1 cellular context compared by ENCODE assay signal in genomic region chr6:154448448-154449096, GRCh38.
TF ChIP-seq lines count a peak whose summit lies in the region.

No MANE protein-coding gene starts in this region.

TF ChIP-seq in WTC11, 78 proteins besides CTCF, POLR2A, EP300 and RAD21 (continued from another document):
- TF ChIP-seq, protein P1, sequence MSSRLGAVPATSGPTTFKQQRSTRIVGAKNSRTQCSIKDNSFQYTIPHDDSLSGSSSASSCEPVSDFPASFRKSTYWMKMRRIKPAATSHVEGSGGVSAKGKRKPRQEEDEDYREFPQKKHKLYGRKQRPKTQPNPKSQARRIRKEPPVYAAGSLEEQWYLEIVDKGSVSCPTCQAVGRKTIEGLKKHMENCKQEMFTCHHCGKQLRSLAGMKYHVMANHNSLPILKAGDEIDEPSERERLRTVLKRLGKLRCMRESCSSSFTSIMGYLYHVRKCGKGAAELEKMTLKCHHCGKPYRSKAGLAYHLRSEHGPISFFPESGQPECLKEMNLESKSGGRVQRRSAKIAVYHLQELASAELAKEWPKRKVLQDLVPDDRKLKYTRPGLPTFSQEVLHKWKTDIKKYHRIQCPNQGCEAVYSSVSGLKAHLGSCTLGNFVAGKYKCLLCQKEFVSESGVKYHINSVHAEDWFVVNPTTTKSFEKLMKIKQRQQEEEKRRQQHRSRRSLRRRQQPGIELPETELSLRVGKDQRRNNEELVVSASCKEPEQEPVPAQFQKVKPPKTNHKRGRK (CRISPR knock-in tag; IDR thresholded peaks at IDR 0.05; ENCODE audit: borderline replicate concordance), result no peak
- TF ChIP-seq, protein P2, sequence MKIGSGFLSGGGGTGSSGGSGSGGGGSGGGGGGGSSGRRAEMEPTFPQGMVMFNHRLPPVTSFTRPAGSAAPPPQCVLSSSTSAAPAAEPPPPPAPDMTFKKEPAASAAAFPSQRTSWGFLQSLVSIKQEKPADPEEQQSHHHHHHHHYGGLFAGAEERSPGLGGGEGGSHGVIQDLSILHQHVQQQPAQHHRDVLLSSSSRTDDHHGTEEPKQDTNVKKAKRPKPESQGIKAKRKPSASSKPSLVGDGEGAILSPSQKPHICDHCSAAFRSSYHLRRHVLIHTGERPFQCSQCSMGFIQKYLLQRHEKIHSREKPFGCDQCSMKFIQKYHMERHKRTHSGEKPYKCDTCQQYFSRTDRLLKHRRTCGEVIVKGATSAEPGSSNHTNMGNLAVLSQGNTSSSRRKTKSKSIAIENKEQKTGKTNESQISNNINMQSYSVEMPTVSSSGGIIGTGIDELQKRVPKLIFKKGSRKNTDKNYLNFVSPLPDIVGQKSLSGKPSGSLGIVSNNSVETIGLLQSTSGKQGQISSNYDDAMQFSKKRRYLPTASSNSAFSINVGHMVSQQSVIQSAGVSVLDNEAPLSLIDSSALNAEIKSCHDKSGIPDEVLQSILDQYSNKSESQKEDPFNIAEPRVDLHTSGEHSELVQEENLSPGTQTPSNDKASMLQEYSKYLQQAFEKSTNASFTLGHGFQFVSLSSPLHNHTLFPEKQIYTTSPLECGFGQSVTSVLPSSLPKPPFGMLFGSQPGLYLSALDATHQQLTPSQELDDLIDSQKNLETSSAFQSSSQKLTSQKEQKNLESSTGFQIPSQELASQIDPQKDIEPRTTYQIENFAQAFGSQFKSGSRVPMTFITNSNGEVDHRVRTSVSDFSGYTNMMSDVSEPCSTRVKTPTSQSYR (CRISPR knock-in tag; IDR thresholded peaks at IDR 0.05), result no peak
